ENCODE assay signal across 8 cellular contexts in the genomic region with DNA sequence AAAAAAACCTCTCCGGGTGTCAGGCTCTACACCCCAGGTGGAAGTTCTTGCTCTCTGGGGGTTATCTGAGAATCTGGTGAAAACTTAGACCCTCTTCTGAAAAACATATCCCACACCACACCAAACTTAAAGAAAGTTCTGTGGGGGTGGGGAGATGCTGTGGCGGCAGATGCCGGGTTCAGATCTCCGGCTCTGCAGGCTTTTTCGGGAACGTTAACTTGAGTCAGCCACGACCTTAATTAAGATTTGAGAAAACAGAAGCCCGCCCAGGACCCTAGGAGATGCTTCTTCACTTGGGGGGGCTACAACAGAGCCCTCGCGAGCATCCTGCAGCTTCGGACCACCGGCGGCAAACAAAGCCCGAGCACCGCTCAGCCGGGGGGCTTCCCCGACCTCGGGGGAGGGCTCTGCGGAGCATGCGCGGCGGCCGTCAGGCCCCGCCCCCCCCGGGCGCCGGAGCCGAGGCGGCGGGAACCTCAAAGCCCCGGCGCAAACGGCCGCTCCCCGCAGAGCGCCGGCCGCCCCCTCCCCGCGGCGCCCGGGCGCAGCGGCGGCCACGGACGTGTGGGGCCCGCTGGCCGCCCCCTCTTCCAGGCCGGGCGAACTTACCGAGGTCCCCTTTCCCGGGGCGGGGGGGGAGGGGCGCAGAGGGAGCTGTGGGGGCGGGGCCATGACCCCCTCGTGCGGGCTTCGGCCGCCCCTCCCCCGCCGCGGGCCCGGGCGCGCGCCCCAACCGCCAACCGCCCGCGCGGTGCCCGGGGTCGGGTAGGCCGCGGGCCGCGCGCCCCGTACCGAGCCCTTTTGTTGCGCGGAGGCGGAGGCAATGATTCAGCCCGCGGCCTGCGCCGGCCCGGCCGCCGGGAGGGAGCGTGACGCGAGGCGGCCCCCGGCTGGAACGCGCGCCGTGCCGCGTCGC. TPM values are rescaled to one million over a fixed set of nuclear protein-coding genes. Genes with fewer than 3 reads are reported as not detected.
DNase-seq lines count a peak whose midpoint lies in the region; ATAC-seq and TF ChIP-seq lines count a peak whose summit lies in the region.

No MANE protein-coding gene starts in this region.

- H3F3A ChIP-seq in neural cell (ENCODE audit: insufficient read depth, low read length, poor library complexity, severe bottlenecking), result no peaks in the 10 kb centered on the region

- peak; percentile 45 for ATAC-seq in GM18498 (IDR thresholded peaks at IDR 0.05; ENCODE audit: unreplicated experiment)
- peak; percentile 41 for ATAC-seq in HG02759 (IDR thresholded peaks at IDR 0.05; ENCODE audit: unreplicated experiment)
- ATAC-seq in GM21526 (IDR thresholded peaks at IDR 0.05; ENCODE audit: low FRiP score, unreplicated experiment), result no peak

- H2AFZ ChIP-seq in neural cell (ENCODE audit: low read depth, low read length), result peak overlapping the region; percentile 51

- H3K9ac ChIP-seq in neural cell (ENCODE audit: low read length), result peak overlapping the region; percentile 83

- H3K4me3 ChIP-seq in fibroblast of mammary gland (ENCODE audit: control insufficient read depth, low read depth, low read length), result peak overlapping the region; percentile 90
- peak overlapping the region; percentile 91 for H3K4me3 ChIP-seq in neural cell (ENCODE audit: low read length)

- no peaks in the 10 kb centered on the region for H3K9me2 ChIP-seq in neural cell (ENCODE audit: insufficient read depth, low read length)

- peaks cover 50% of the 10 kb centered on the region for H3K79me2 ChIP-seq in neural cell (replicated peaks; ENCODE audit: insufficient read depth, low read length)

- peak overlapping the region; percentile 65 for H3K27ac Mint-ChIP-seq in activated T-helper 1 cell treated with anti-CD3 and anti-CD28 coated beads, Interleukin-12 subunit alpha, Interleukin-12 subunit beta, Interleukin-2, Interleukin-4 antibody, amounts not matched to agents 30 ng/mL and 10 ng/mL and 1 ng/mL, durations not matched to agents 14 hours and 24 hours and 36 hours

- H3K4me1 Mint-ChIP-seq in activated T-helper 1 cell treated with anti-CD3 and anti-CD28 coated beads, Interleukin-12 subunit alpha, Interleukin-12 subunit beta, Interleukin-2, Interleukin-4 antibody, amounts not matched to agents 30 ng/mL and 10 ng/mL and 1 ng/mL, durations not matched to agents 14 hours and 24 hours and 36 hours (ENCODE audit: low read depth), result peaks cover 35% of the 10 kb centered on the region

- intact Hi-C loops in activated T-helper 1 cell treated with anti-CD3 and anti-CD28 coated beads, Interleukin-12 subunit alpha, Interleukin-12 subunit beta, Interleukin-2, Interleukin-4 antibody, amounts not matched to agents 30 ng/mL and 10 ng/mL and 1 ng/mL, durations not matched to agents 14 hours and 24 hours and 36 hours (cut with micrococcal nuclease), result loop anchor here (1.0 to 10.0 kb wide), 3 partner anchors 17 to 1913 kb away; a partner anchor contains a TSS

- no peaks in the 10 kb centered on the region for H3K9me3 ChIP-seq in neural cell (ENCODE audit: low read length)

- H3K9me3 Mint-ChIP-seq in activated T-helper 1 cell treated with anti-CD3 and anti-CD28 coated beads, Interleukin-12 subunit alpha, Interleukin-12 subunit beta, Interleukin-2, Interleukin-4 antibody, amounts not matched to agents 30 ng/mL and 10 ng/mL and 1 ng/mL, durations not matched to agents 14 hours and 24 hours and 36 hours, result no peaks in the 10 kb centered on the region

- peak overlapping the region; percentile 52 for H3K4me2 ChIP-seq in neural cell (ENCODE audit: low read length)

- no peak for TF ChIP-seq RAD21 in neural cell (conservative IDR thresholded peaks at IDR 0.05)

- no peak for TF ChIP-seq EP300 in neural cell (conservative IDR thresholded peaks at IDR 0.05; ENCODE audit: poor library complexity, severe bottlenecking)

- H3K36me3 ChIP-seq in neural cell (ENCODE audit: insufficient read depth, low read length), result peaks cover 5% of the 10 kb centered on the region

- no peak for TF ChIP-seq CTCF in fibroblast of mammary gland (conservative IDR thresholded peaks at IDR 0.05; ENCODE audit: control insufficient read depth, insufficient read depth, low read depth, low read length)
- no peak for TF ChIP-seq CTCF in neural cell (IDR thresholded peaks at IDR 0.05; ENCODE audit: poor library complexity, severe bottlenecking)

- no peaks in the 10 kb centered on the region for H3K27me3 Mint-ChIP-seq in activated T-helper 1 cell treated with anti-CD3 and anti-CD28 coated beads, Interleukin-12 subunit alpha, Interleukin-12 subunit beta, Interleukin-2, Interleukin-4 antibody, amounts not matched to agents 30 ng/mL and 10 ng/mL and 1 ng/mL, durations not matched to agents 14 hours and 24 hours and 36 hours (ENCODE audit: insufficient read depth)

- H3K27ac ChIP-seq in neural cell (ENCODE audit: low read length) (peak overlapping the region; percentile 58), temporal lobe (ENCODE audit: low read depth, low read length) (peak overlapping the region; percentile 65)

- no peaks in the 10 kb centered on the region for H4K20me1 ChIP-seq in neural cell (ENCODE audit: insufficient read depth)

- H3K36me3 Mint-ChIP-seq in activated T-helper 1 cell treated with anti-CD3 and anti-CD28 coated beads, Interleukin-12 subunit alpha, Interleukin-12 subunit beta, Interleukin-2, Interleukin-4 antibody, amounts not matched to agents 30 ng/mL and 10 ng/mL and 1 ng/mL, durations not matched to agents 14 hours and 24 hours and 36 hours (ENCODE audit: low read depth), result peaks cover 16% of the 10 kb centered on the region

- peak overlapping the region; percentile 82 for H3K4me3 Mint-ChIP-seq in activated T-helper 1 cell treated with anti-CD3 and anti-CD28 coated beads, Interleukin-12 subunit alpha, Interleukin-12 subunit beta, Interleukin-2, Interleukin-4 antibody, amounts not matched to agents 30 ng/mL and 10 ng/mL and 1 ng/mL, durations not matched to agents 14 hours and 24 hours and 36 hours

- peaks cover 11% of the 10 kb centered on the region for H3K27me3 ChIP-seq in neural cell (ENCODE audit: insufficient read depth, low read depth, low read length)

- DNase-seq in NCI-H774 (lab: John Stamatoyannopoulos, UW) (peak; percentile 10), fibroblast of mammary gland (ENCODE audit: low read depth) (peak; percentile 46)
- DNase-seq in activated T-helper 1 cell treated with anti-CD3 and anti-CD28 coated beads, Interleukin-12 subunit alpha, Interleukin-12 subunit beta, Interleukin-2, Interleukin-4 antibody, amounts not matched to agents 30 ng/mL and 10 ng/mL and 1 ng/mL, durations not matched to agents 14 hours and 24 hours and 36 hours (ENCODE audit: low spot score), result peak; percentile 43

TF ChIP-seq in neural cell, 6 proteins besides CTCF, POLR2A, EP300 and RAD21:
- no peak for TF ChIP-seq MXI1 (conservative IDR thresholded peaks at IDR 0.05; ENCODE audit: poor library complexity, severe bottlenecking)
- TF ChIP-seq POLR2AphosphoS5 (IDR thresholded peaks at IDR 0.05), result peak; percentile 77
- TF ChIP-seq, protein P1, sequence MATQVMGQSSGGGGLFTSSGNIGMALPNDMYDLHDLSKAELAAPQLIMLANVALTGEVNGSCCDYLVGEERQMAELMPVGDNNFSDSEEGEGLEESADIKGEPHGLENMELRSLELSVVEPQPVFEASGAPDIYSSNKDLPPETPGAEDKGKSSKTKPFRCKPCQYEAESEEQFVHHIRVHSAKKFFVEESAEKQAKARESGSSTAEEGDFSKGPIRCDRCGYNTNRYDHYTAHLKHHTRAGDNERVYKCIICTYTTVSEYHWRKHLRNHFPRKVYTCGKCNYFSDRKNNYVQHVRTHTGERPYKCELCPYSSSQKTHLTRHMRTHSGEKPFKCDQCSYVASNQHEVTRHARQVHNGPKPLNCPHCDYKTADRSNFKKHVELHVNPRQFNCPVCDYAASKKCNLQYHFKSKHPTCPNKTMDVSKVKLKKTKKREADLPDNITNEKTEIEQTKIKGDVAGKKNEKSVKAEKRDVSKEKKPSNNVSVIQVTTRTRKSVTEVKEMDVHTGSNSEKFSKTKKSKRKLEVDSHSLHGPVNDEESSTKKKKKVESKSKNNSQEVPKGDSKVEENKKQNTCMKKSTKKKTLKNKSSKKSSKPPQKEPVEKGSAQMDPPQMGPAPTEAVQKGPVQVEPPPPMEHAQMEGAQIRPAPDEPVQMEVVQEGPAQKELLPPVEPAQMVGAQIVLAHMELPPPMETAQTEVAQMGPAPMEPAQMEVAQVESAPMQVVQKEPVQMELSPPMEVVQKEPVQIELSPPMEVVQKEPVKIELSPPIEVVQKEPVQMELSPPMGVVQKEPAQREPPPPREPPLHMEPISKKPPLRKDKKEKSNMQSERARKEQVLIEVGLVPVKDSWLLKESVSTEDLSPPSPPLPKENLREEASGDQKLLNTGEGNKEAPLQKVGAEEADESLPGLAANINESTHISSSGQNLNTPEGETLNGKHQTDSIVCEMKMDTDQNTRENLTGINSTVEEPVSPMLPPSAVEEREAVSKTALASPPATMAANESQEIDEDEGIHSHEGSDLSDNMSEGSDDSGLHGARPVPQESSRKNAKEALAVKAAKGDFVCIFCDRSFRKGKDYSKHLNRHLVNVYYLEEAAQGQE (IDR thresholded peaks at IDR 0.05; ENCODE audit: borderline replicate concordance), result no peak

RNA-seq across cellular contexts. Expression of a gene that starts 2.0 kb away (rescaled TPM):
- total RNA-seq in activated T-helper 1 cell treated with anti-CD3 and anti-CD28 coated beads, Interleukin-12 subunit alpha, Interleukin-12 subunit beta, Interleukin-2, Interleukin-4 antibody, amounts not matched to agents 30 ng/mL and 10 ng/mL and 1 ng/mL, durations not matched to agents 14 hours and 24 hours and 36 hours, result 238 and 246 TPM in 2 replicates
- 34.4 and 38.5 TPM in 2 replicates for polyA plus RNA-seq in neural cell
- 31.8 and 33.6 TPM in 2 replicates for polyA minus RNA-seq in neural cell
- 17.5 TPM for total RNA-seq in temporal lobe

Comparison
In these comparisons a context has a peak if more than half of its experiments do, and no peak if none do; other contexts are left out.
1. RNA of a gene that starts 2.0 kb away (total RNA-seq): 238 to 246 TPM in activated T-helper 1 cell treated with anti-CD3 and anti-CD28 coated beads, Interleukin-12 subunit alpha, Interleukin-12 subunit beta, Interleukin-2, Interleukin-4 antibody, amounts not matched to agents 30 ng/mL and 10 ng/mL and 1 ng/mL, durations not matched to agents 14 hours and 24 hours and 36 hours; 17.5 TPM in temporal lobe (single experiment); every median in the first group is over 10 times any median in the second.
2. Peak in every context shown above with its lines, with median percentiles within 50 percentile points of each other: DNase-seq.